In the genomic region with DNA sequence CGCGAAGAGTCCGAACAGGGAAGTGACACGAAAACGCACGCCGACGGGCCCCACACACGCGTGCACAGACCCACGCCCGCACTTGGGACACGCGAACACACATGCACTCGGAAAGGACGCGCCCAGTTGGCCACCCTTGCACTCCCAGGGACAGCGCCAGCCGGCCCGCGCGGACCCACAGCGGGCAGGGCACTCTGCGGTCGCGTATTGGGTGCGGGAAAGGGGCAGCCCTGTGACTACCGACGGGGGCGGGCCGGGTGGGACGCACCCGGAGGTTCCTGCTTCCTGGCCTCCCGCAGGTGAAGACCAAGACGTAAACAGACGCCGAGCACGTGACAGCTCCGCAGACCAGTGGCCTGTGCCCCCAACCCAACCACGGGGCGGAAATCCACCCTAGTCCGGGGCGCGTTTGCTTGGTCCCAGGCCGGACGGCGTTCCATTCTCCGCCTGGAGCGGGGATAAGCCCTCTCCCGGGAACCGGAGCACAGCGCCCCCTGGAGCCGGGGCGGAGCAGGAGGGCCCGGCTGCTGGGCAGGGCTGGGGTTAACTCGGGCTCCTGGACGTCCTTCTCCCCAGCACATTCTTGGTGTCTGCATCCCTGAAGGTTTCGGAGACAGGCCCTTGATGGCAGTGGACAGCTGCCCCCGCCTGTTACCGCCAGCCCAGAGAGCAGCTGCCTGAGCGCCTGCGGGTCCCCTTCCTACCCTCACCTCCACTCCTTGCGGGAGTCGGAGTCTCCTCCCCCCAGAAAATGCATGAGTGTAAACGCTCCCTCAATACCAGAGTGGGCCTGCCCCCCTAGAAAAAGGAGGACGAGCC, we compare ENCODE assay signal across 8 cellular contexts. TPM values are rescaled to one million over a fixed set of nuclear protein-coding genes. Genes with fewer than 3 reads are reported as not detected.
DNase-seq lines count a peak whose midpoint lies in the region; ATAC-seq and TF ChIP-seq lines count a peak whose summit lies in the region.

No MANE protein-coding gene starts in this region.

- H3K27ac ChIP-seq in VCaP = peak overlapping the region; percentile 94
- peak overlapping the region; percentile 97 for H3K27ac ChIP-seq in smooth muscle cell (ENCODE audit: low read depth)

- peak; percentile 91 for TF ChIP-seq CTCF in VCaP (conservative IDR thresholded peaks at IDR 0.05)
- peak; percentile 91 for TF ChIP-seq CTCF in smooth muscle cell (IDR thresholded peaks at IDR 0.05; ENCODE audit: borderline replicate concordance, insufficient read depth, poor library complexity, severe bottlenecking)

- no peaks in the 10 kb centered on the region for H3K9me3 ChIP-seq in smooth muscle cell (replicated peaks; ENCODE audit: low read depth)

- peak overlapping the region; percentile 98 for H3K9ac ChIP-seq in smooth muscle cell (ENCODE audit: low read depth)

- H2AFZ ChIP-seq in smooth muscle cell (ENCODE audit: low read depth) = peak overlapping the region; percentile 92

- ATAC-seq in GM21723 (IDR thresholded peaks at IDR 0.05; ENCODE audit: unreplicated experiment) = peak; percentile 39
- ATAC-seq in GM18858 (IDR thresholded peaks at IDR 0.05; ENCODE audit: unreplicated experiment) = no peak

- H4K20me1 ChIP-seq in smooth muscle cell (ENCODE audit: low read depth) = peaks cover 12% of the 10 kb centered on the region

- 1% methylated on average over 62 of the region's 66 CpGs for WGBS in smooth muscle cell (ENCODE audit: low lambda C conversion rate)

- peaks cover 27% of the 10 kb centered on the region for H3K4me1 ChIP-seq in smooth muscle cell (ENCODE audit: low read depth)

- H3F3A ChIP-seq in smooth muscle cell (ENCODE audit: low read depth) = peaks cover 28% of the 10 kb centered on the region

- peak; percentile 62 for DNase-seq in DMS153 (lab: John Stamatoyannopoulos, UW)
- peak; percentile 88 for DNase-seq in NCI-H146 (lab: John Stamatoyannopoulos, UW)
- DNase-seq in T47D (ENCODE audit: low read depth in 1 of 2, low spot score in 1 of 2) = peak; percentile 92 to 94
- DNase-seq in iPS-NIHi7 (ENCODE audit: extremely low spot score) = peak; percentile 84
- peak; percentile 70 for DNase-seq in smooth muscle cell (lab: John Stamatoyannopoulos, UW; ENCODE audit: unreplicated experiment)

- H3K79me2 ChIP-seq in smooth muscle cell (ENCODE audit: low read depth) = peaks cover 28% of the 10 kb centered on the region

- H3K4me3 ChIP-seq in smooth muscle cell = peak overlapping the region; percentile 81

- H3K4me2 ChIP-seq in smooth muscle cell = peak overlapping the region; percentile 93

- no peaks in the 10 kb centered on the region for H3K27me3 ChIP-seq in smooth muscle cell (ENCODE audit: low read depth)

- in situ Hi-C loops in T47D (cut with HindIII; ENCODE audit: low pct_unique_long_range_greater_than_20kb, low sequenced_read_pairs) = no loop called here

- no peaks in the 10 kb centered on the region for H3K36me3 ChIP-seq in smooth muscle cell (ENCODE audit: low read depth)

RNA-seq across cellular contexts. Expression of a gene that starts 2.0 kb away (rescaled TPM):
- total RNA-seq in smooth muscle cell = 54.9 and 57.9 TPM in 2 replicates
- polyA plus RNA-seq in smooth muscle cell = 96.2 and 103 TPM in 2 replicates

RNA-seq across cellular contexts. Expression of a gene that starts 10.2 kb away (rescaled TPM):
- 2.0 and 2.3 TPM in 2 replicates for total RNA-seq in smooth muscle cell
- 2.5 and 3.9 TPM in 2 replicates for polyA plus RNA-seq in smooth muscle cell

RNA-seq across cellular contexts. Expression of a gene that starts 10.3 kb away (rescaled TPM):
- total RNA-seq in smooth muscle cell = 59.3 and 89.9 TPM in 2 replicates
- 104 and 120 TPM in 2 replicates for polyA plus RNA-seq in smooth muscle cell

RNA-seq across cellular contexts. Expression of a gene that starts 28.3 kb away (rescaled TPM):
- total RNA-seq in smooth muscle cell = 5.3 and 7.1 TPM in 2 replicates
- polyA plus RNA-seq in smooth muscle cell = 3.8 and 4.2 TPM in 2 replicates

RNA-seq across cellular contexts. Expression of a gene that starts 33.4 kb away (rescaled TPM):
- 2.0 and 4.5 TPM in 2 replicates for total RNA-seq in smooth muscle cell
- polyA plus RNA-seq in smooth muscle cell = 0.93 and 4.2 TPM in 2 replicates
